Comparison of ENCODE assay signal across 20 cellular contexts in the genomic region with DNA sequence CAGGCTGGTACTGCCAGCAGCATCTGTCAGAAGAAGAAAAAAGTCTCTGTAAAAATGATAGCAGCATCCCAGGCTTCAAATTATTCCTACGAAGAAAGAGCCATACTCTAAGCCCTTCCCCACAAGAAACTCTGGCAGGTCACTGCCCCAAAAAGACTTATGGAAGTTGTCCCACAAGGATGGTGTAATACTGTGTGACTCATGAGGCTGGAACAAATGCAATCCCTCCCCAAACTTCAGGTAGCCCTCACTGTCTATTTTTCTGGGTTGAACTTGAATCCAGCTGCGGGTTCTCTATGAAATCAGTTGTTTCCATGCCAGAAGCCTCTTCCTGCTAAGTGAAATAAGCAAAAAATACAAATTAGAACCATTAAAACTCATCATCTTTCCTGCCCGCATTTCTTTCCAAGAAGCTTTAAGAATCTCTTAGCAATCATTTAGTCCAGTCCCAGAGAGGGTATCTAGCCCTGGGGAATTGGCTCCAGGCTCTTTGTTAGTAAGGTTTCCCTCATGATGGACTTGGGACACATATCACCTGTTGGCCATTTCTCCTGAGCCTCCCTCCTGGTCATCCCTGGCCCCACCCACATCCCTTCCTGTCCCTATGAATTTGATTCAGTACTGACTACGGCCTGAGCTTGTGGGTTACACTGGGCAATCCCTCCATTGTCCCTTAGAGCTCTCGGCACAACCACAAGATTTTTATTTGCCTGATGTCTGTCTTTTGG. TPM values are rescaled to one million over a fixed set of nuclear protein-coding genes. Genes with fewer than 3 reads are reported as not detected.
DNase-seq lines count a peak whose midpoint lies in the region; ATAC-seq and TF ChIP-seq lines count a peak whose summit lies in the region.
"Had no signal": no experiment of that assay in that cellular context is flagged by ENCODE, and none has a peak within 500 bp of the region (broad histone marks: within the 10 kb centered on the region; RNA-seq: fewer than 3 reads in every experiment).

No MANE protein-coding gene starts in this region.

- 54 to 79% (median 62%) methylated on average over 5 of the region's 5 CpGs for WGBS in psoas muscle, 3 donors

- H3K36me3 ChIP-seq in PC-9 (ENCODE audit: low read depth) (0 out of 2 replicates have a peak, but pooled peaks cover 8% of the 10 kb centered on the region), psoas muscle (ENCODE audit: insufficient read depth in 1 of 2, low read depth in 1 of 2) (no peaks in the 10 kb centered on the region)
- H3K36me3 ChIP-seq: BLaER1, left ventricle myocardium inferior, tibial artery had no signal

- H3K27me3 ChIP-seq in PC-9 (ENCODE audit: insufficient read depth, low read depth) (no peaks in the 10 kb centered on the region), psoas muscle (ENCODE audit: insufficient read depth in 3 of 3, low read length in 2 of 3) (no peaks in the 10 kb centered on the region)
- H3K27me3 ChIP-seq: BLaER1, tibial artery had no signal

- TF ChIP-seq CTCF in PC-9 (conservative IDR thresholded peaks at IDR 0.05) (no peak), epithelial cell of esophagus (IDR thresholded peaks at IDR 0.05; ENCODE audit: insufficient read depth, low read depth, low read length, missing control alignments) (no peak), psoas muscle (IDR thresholded peaks at IDR 0.05) (no peak)

- BruUV-seq in PC-9 (replicated peaks; lab: Mats Ljungman, UMichigan) = no TSS peak

- no peaks in the 10 kb centered on the region for H3K9me2 ChIP-seq in PC-9 (ENCODE audit: insufficient read depth)

- H3K4me3 ChIP-seq in PC-9 (no peak overlapping the region), epithelial cell of esophagus (ENCODE audit: low read length) (no peak overlapping the region), psoas muscle (no peak overlapping the region)
- H3K4me3 ChIP-seq: BLaER1, left ventricle myocardium inferior, tibial artery had no signal

- no peaks in the 10 kb centered on the region for H3K79me2 ChIP-seq in PC-9 (ENCODE audit: low read depth)

- no peaks in the 10 kb centered on the region for H4K20me1 ChIP-seq in PC-9 (ENCODE audit: insufficient read depth)
- H4K20me1 ChIP-seq: BLaER1 had no signal

- H3K9me3 ChIP-seq in PC-9 (ENCODE audit: insufficient read depth, low read depth) = no peaks in the 10 kb centered on the region
- H3K9me3 ChIP-seq in psoas muscle = no peaks in the 10 kb centered on the region
- H3K9me3 ChIP-seq: left ventricle myocardium inferior, tibial artery had no signal

- H3K4me2 ChIP-seq in PC-9 = peak overlapping the region; percentile 22
- H3K4me2 ChIP-seq: BLaER1 had no signal

- POLR2A ChIA-PET in PC-9 (lab: Charles Lee; ENCODE audit: unreplicated experiment) = interaction anchor here (1.0 kb wide), 1 partner anchor 48 kb away, joined by 3 read pairs; no protein-coding TSS in a partner anchor

- peak overlapping the region; percentile 51 for H3K27ac ChIP-seq in PC-9
- no peak overlapping the region for H3K27ac ChIP-seq in psoas muscle
- H3K27ac ChIP-seq: BLaER1, left ventricle myocardium inferior, tibial artery had no signal

- no peak overlapping the region for H2AFZ ChIP-seq in PC-9

- peak; percentile 24 for DNase-seq in AG20443 (ENCODE audit: low spot score)
- no peak for DNase-seq in PC-9
- DNase-seq in epithelial cell of esophagus (ENCODE audit: low read depth) = peak; percentile 21
- DNase-seq in psoas muscle = no peak
- DNase-seq in RPMI8226 = no peak
- no peak for DNase-seq in NCI-H1436 (lab: John Stamatoyannopoulos, UW)
- DNase-seq in activated gamma-delta T cell (lab: John Stamatoyannopoulos, UW) = no peak
- DNase-seq in stimulated activated CD4-positive, alpha-beta T cell treated with anti-CD3 and anti-CD28 coated beads, Interleukin-4, amount 100 ng/mL, for 1 hour = no peak
- DNase-seq: ACHN; activated CD4-positive, alpha-beta T cell treated with anti-CD3 and anti-CD28 coated beads for 36 hours; activated T-cell treated with anti-CD3 and anti-CD28 coated beads, Interleukin-2, amount 50 U/mL, for 1 hour; effector CD8-positive, alpha-beta T cell; glutamatergic neuron; H9; left ventricle myocardium inferior; naive B cell; NCI-H1417 treated with DMSO at 0.1 percent for 48 hours had no signal

- intact Hi-C loops in PC-9 (cut with micrococcal nuclease; ENCODE audit: unreplicated experiment) (no loop called here), psoas muscle (cut with DNase I) (loop anchor here in 1 of 2 donors (10.0 kb wide), 1 partner anchor 51 kb away; the partner anchor contains the start of gene FAM174B)

- peak; percentile 70 to 80 (median 74) for ATAC-seq in psoas muscle
- ATAC-seq: activated CD4-positive, alpha-beta T cell treated with anti-CD3 and anti-CD28 coated beads for 36 hours; Right ventricle myocardium inferior had no signal

- CTCF ChIA-PET in PC-9 (lab: Charles Lee) = no interaction called here

- H3K4me1 ChIP-seq in PC-9 (replicated peaks; ENCODE audit: insufficient read depth) (peaks cover 24% of the 10 kb centered on the region), psoas muscle (no peaks in the 10 kb centered on the region)
- H3K4me1 ChIP-seq: BLaER1, tibial artery had no signal

- H3F3A ChIP-seq in PC-9 (ENCODE audit: insufficient read depth, low read depth) = peaks cover 19% of the 10 kb centered on the region; the same call in 1 of the 2 replicates

RNA-seq across cellular contexts. Expression of gene FAM174B, which starts 51.7 kb away (rescaled TPM):
- total RNA-seq in PC-9 (2021) (77.5 and 90.3 TPM in 2 replicates), psoas muscle (10 to 100 TPM in 3 of 4 donors, 1 to 10 TPM in 1; 9.5 to 22.1 (median 12.2) TPM)
- polyA plus RNA-seq in psoas muscle = 10 to 100 TPM in 1 of 3 donors, 1 to 10 TPM in 2; 7.6 to 12.1 (median 7.8) TPM

Comparison
In these comparisons a context has a peak if more than half of its experiments do, and no peak if none do; other contexts are left out.
1. DNase-seq: peak in AG20443 (single experiment) and epithelial cell of esophagus (single experiment); none in PC-9 (0 of 2), psoas muscle (0 of 2), RPMI8226 (single experiment), NCI-H1436 (single experiment), activated gamma-delta T cell (single experiment) and stimulated activated CD4-positive, alpha-beta T cell treated with anti-CD3 and anti-CD28 coated beads, Interleukin-4, amount 100 ng/mL, for 1 hour (single experiment).